ENCODE assay signal across 31 cellular contexts in genomic region chr21:44420416-44421205, GRCh38. TPM values are rescaled to one million over a fixed set of nuclear protein-coding genes. Genes with fewer than 3 reads are reported as not detected.
DNase-seq lines count a peak whose midpoint lies in the region; ATAC-seq, FAIRE-seq and TF ChIP-seq lines count a peak whose summit lies in the region.
"Had no signal": no experiment of that assay in that cellular context is flagged by ENCODE, and none has a peak within 500 bp of the region (broad histone marks: within the 10 kb centered on the region; RNA-seq: fewer than 3 reads in every experiment).

No MANE protein-coding gene starts in this region.

- H3K36me3 ChIP-seq in Peyer's patch (no peaks in the 10 kb centered on the region), kidney (ENCODE audit: control insufficient read depth in 1 of 2, insufficient read depth in 2 of 2, low read length in 2 of 2) (no peaks in the 10 kb centered on the region), spleen (peaks cover 0 to 85% (median 21%) of the 10 kb centered on the region in 6 donors)
- H3K36me3 ChIP-seq: adrenal gland, gastroesophageal sphincter had no signal

- no peak overlapping the region for H3K4me3 Mint-ChIP-seq in activated naive CD8-positive, alpha-beta T cell treated with anti-CD3 and anti-CD28 coated beads, Interleukin-2, amount 10 ng/mL, durations not matched to agents 7 days and 5 days
- H3K4me3 Mint-ChIP-seq in activated naive CD8-positive, alpha-beta T cell treated with anti-CD3 and anti-CD28 coated beads, Interleukin-2, amount 50 U/mL, for 24 hours, result no peak overlapping the region
- H3K4me3 Mint-ChIP-seq in activated T-helper 17 cell treated with anti-CD3 and anti-CD28 coated beads, Interleukin-2, amount 50 U/mL, for 72 hours, result no peak overlapping the region
- H3K4me3 Mint-ChIP-seq: activated CD4-positive, alpha-beta T cell treated with anti-CD3 and anti-CD28 coated beads, Interleukin-2, amount 10 ng/mL, durations not matched to agents 24 days and 14 days; activated T-cell treated with anti-CD3 and anti-CD28 coated beads, Interleukin-2, amount 50 U/mL, for 24 hours; CD8-positive, alpha-beta memory T cell; HFFc6; memory B cell had no signal

- H3K36me3 Mint-ChIP-seq in activated naive CD8-positive, alpha-beta T cell treated with anti-CD3 and anti-CD28 coated beads, Interleukin-2, amount 10 ng/mL, durations not matched to agents 7 days and 5 days, result peaks cover 22% of the 10 kb centered on the region
- H3K36me3 Mint-ChIP-seq in activated naive CD8-positive, alpha-beta T cell treated with anti-CD3 and anti-CD28 coated beads, Interleukin-2, amount 50 U/mL, for 24 hours (ENCODE audit: low read depth), result no peaks in the 10 kb centered on the region
- peaks cover 23% of the 10 kb centered on the region for H3K36me3 Mint-ChIP-seq in activated T-helper 17 cell treated with anti-CD3 and anti-CD28 coated beads, Interleukin-2, amount 50 U/mL, for 72 hours (ENCODE audit: low read depth)

- H3K27me3 ChIP-seq in Peyer's patch, result no peaks in the 10 kb centered on the region
- peaks cover 0 to 7% (median 0%) of the 10 kb centered on the region in 7 donors for H3K27me3 ChIP-seq in spleen (replicated peaks in 1 of 7)
- H3K27me3 ChIP-seq: adrenal gland, body of pancreas, SJSA1 had no signal

- POLR2A ChIA-PET in activated naive CD8-positive, alpha-beta T cell treated with anti-CD3 and anti-CD28 coated beads, Interleukin-2, amount 10 ng/mL, durations not matched to agents 7 days and 5 days (lab: Charles Lee), result no interaction called here

- H3K9me3 Mint-ChIP-seq in activated naive CD8-positive, alpha-beta T cell treated with anti-CD3 and anti-CD28 coated beads, Interleukin-2, amount 10 ng/mL, durations not matched to agents 7 days and 5 days, result peaks cover 8% of the 10 kb centered on the region
- H3K9me3 Mint-ChIP-seq in activated naive CD8-positive, alpha-beta T cell treated with anti-CD3 and anti-CD28 coated beads, Interleukin-2, amount 50 U/mL, for 24 hours, result peaks cover 6% of the 10 kb centered on the region
- peaks cover 4% of the 10 kb centered on the region for H3K9me3 Mint-ChIP-seq in activated T-helper 17 cell treated with anti-CD3 and anti-CD28 coated beads, Interleukin-2, amount 50 U/mL, for 72 hours
- H3K9me3 Mint-ChIP-seq: CD8-positive, alpha-beta memory T cell had no signal

- H3K4me3 ChIP-seq in Peyer's patch, result no peak overlapping the region
- no peak overlapping the region for H3K4me3 ChIP-seq in kidney (ENCODE audit: low read length in 2 of 2)
- H3K4me3 ChIP-seq in spleen, result no peak overlapping the region
- H3K4me3 ChIP-seq: adrenal gland, body of pancreas, gastroesophageal sphincter, SJSA1 had no signal

- H3K27ac Mint-ChIP-seq in activated naive CD8-positive, alpha-beta T cell treated with anti-CD3 and anti-CD28 coated beads, Interleukin-2, amount 10 ng/mL, durations not matched to agents 7 days and 5 days, result no peak overlapping the region
- no peak overlapping the region for H3K27ac Mint-ChIP-seq in activated naive CD8-positive, alpha-beta T cell treated with anti-CD3 and anti-CD28 coated beads, Interleukin-2, amount 50 U/mL, for 24 hours
- no peak overlapping the region for H3K27ac Mint-ChIP-seq in activated T-helper 17 cell treated with anti-CD3 and anti-CD28 coated beads, Interleukin-2, amount 50 U/mL, for 72 hours
- H3K27ac Mint-ChIP-seq: activated CD4-positive, alpha-beta T cell treated with anti-CD3 and anti-CD28 coated beads, Interleukin-2, amount 10 ng/mL, durations not matched to agents 24 days and 14 days; activated T-cell treated with anti-CD3 and anti-CD28 coated beads, Interleukin-2, amount 50 U/mL, for 24 hours; HFFc6; progenitor cell of endocrine pancreas had no signal

- TF ChIP-seq POLR2A in Peyer's patch (IDR thresholded peaks at IDR 0.05), result no peak
- TF ChIP-seq POLR2A in spleen (IDR thresholded peaks at IDR 0.05), result no peak

- no peak overlapping the region for H3K9ac ChIP-seq in kidney (ENCODE audit: low read length in 2 of 2)

- H3K9me3 ChIP-seq in Peyer's patch (no peaks in the 10 kb centered on the region), kidney (ENCODE audit: control insufficient read depth in 1 of 2, low read length in 2 of 2) (no peaks in the 10 kb centered on the region), spleen (no peaks in the 10 kb centered on the region)
- H3K9me3 ChIP-seq: adrenal gland, body of pancreas, gastroesophageal sphincter had no signal

- WGBS in spleen, 5 donors, result 81 to 94% (median 86%) methylated on average over 13 to 14 of the region's 14 CpGs

- no peaks in the 10 kb centered on the region for H3K27me3 Mint-ChIP-seq in activated naive CD8-positive, alpha-beta T cell treated with anti-CD3 and anti-CD28 coated beads, Interleukin-2, amount 10 ng/mL, durations not matched to agents 7 days and 5 days
- no peaks in the 10 kb centered on the region for H3K27me3 Mint-ChIP-seq in activated naive CD8-positive, alpha-beta T cell treated with anti-CD3 and anti-CD28 coated beads, Interleukin-2, amount 50 U/mL, for 24 hours
- no peaks in the 10 kb centered on the region for H3K27me3 Mint-ChIP-seq in activated T-helper 17 cell treated with anti-CD3 and anti-CD28 coated beads, Interleukin-2, amount 50 U/mL, for 72 hours
- H3K27me3 Mint-ChIP-seq: activated CD4-positive, alpha-beta T cell treated with anti-CD3 and anti-CD28 coated beads, Interleukin-2, amount 10 ng/mL, durations not matched to agents 24 days and 14 days; activated T-cell treated with anti-CD3 and anti-CD28 coated beads, Interleukin-2, amount 50 U/mL, for 24 hours; CD8-positive, alpha-beta memory T cell; memory B cell had no signal

- H3K4me1 Mint-ChIP-seq in activated naive CD8-positive, alpha-beta T cell treated with anti-CD3 and anti-CD28 coated beads, Interleukin-2, amount 10 ng/mL, durations not matched to agents 7 days and 5 days, result no peaks in the 10 kb centered on the region
- H3K4me1 Mint-ChIP-seq in activated naive CD8-positive, alpha-beta T cell treated with anti-CD3 and anti-CD28 coated beads, Interleukin-2, amount 50 U/mL, for 24 hours, result no peaks in the 10 kb centered on the region
- peaks cover 11% of the 10 kb centered on the region for H3K4me1 Mint-ChIP-seq in activated T-helper 17 cell treated with anti-CD3 and anti-CD28 coated beads, Interleukin-2, amount 50 U/mL, for 72 hours
- H3K4me1 Mint-ChIP-seq: activated CD4-positive, alpha-beta T cell treated with anti-CD3 and anti-CD28 coated beads, Interleukin-2, amount 10 ng/mL, durations not matched to agents 24 days and 14 days; CD8-positive, alpha-beta memory T cell had no signal

- H3K4me1 ChIP-seq in Peyer's patch (no peaks in the 10 kb centered on the region), kidney (ENCODE audit: control insufficient read depth in 1 of 2, insufficient read depth in 1 of 2, low read depth in 1 of 2, low read length in 2 of 2) (no peaks in the 10 kb centered on the region), spleen (peaks cover 0 to 24% (median 8%) of the 10 kb centered on the region in 6 donors)
- H3K4me1 ChIP-seq: adrenal gland, body of pancreas, gastroesophageal sphincter, SJSA1 had no signal

- FAIRE-seq in kidney (lab: Jason Lieb, UNC), result no peak
- FAIRE-seq: endothelial cell of umbilical vein, RCC 7860 had no signal

- TF ChIP-seq CTCF in Peyer's patch (IDR thresholded peaks at IDR 0.05), result no peak
- no peak for TF ChIP-seq CTCF in kidney (IDR thresholded peaks at IDR 0.05; ENCODE audit: borderline replicate concordance, extremely low read depth, insufficient read depth)
- no peak for TF ChIP-seq CTCF in spleen (IDR thresholded peaks at IDR 0.05 in 8 of 11, conservative IDR thresholded peaks at IDR 0.05 in 3 of 11)

- ATAC-seq in activated naive CD8-positive, alpha-beta T cell treated with anti-CD3 and anti-CD28 coated beads, Interleukin-2, amount 10 ng/mL, durations not matched to agents 7 days and 5 days (ENCODE audit: low read depth), result no peak
- no peak for ATAC-seq in activated naive CD8-positive, alpha-beta T cell treated with anti-CD3 and anti-CD28 coated beads, Interleukin-2, amount 50 U/mL, for 24 hours
- no peak for ATAC-seq in activated T-helper 17 cell treated with anti-CD3 and anti-CD28 coated beads, Interleukin-2, amount 50 U/mL, for 72 hours (replicated peaks)
- ATAC-seq: body of pancreas, gastroesophageal sphincter had no signal

- H3K27ac ChIP-seq in Peyer's patch (no peak overlapping the region), kidney (ENCODE audit: low read depth in 2 of 2, low read length in 2 of 2) (no peak overlapping the region), spleen (no peak overlapping the region)
- H3K27ac ChIP-seq: adrenal gland, body of pancreas, gastroesophageal sphincter, SJSA1, VCaP had no signal

- intact Hi-C loops in kidney (cut with DNase I), result no loop called here
- intact Hi-C loops in spleen (cut with DNase I; ENCODE audit: low total_unique reads), result no loop called here

- peak; percentile 15 for DNase-seq in activated naive CD8-positive, alpha-beta T cell treated with anti-CD3 and anti-CD28 coated beads, Interleukin-2, amount 10 ng/mL, durations not matched to agents 7 days and 5 days
- no peak for DNase-seq in activated naive CD8-positive, alpha-beta T cell treated with anti-CD3 and anti-CD28 coated beads, Interleukin-2, amount 50 U/mL, for 24 hours
- DNase-seq in Peyer's patch (peak in 2 of 3 donors; percentile 23 to 37), kidney (peak; percentile 29), spleen (peak; percentile 39), activated T-cell treated with anti-CD3 and anti-CD28 coated beads for 4 hours (no peak), T-helper 1 cell (no peak)
- DNase-seq: activated CD4-positive, alpha-beta T cell treated with anti-CD3 and anti-CD28 coated beads, Interleukin-2, amount 10 ng/mL, durations not matched to agents 24 days and 14 days; activated CD8-positive, alpha-beta memory T cell treated with anti-CD3 and anti-CD28 coated beads for 24 hours; activated T-cell treated with anti-CD3 and anti-CD28 coated beads, Interleukin-2, amount 50 U/mL, for 24 hours; body of pancreas; CD8-positive, alpha-beta memory T cell; GOT3; HFFc6; hippocampal formation; NCI-H1048; NCI-H1694; NCI-H774; stimulated activated CD4-positive, alpha-beta T cell treated with anti-CD3 and anti-CD28 coated beads, Interleukin-15, amount 100 ng/mL, for 24 hours; stimulated activated CD4-positive, alpha-beta T cell treated with anti-CD3 and anti-CD28 coated beads, Interleukin-4, amount 100 ng/mL, for 4 hours; T1000 had no signal

RNA-seq across cellular contexts. Expression of gene LRRC3, which starts 34.7 kb away (rescaled TPM):
- total RNA-seq in activated naive CD8-positive, alpha-beta T cell treated with anti-CD3 and anti-CD28 coated beads, Interleukin-2, amount 10 ng/mL, durations not matched to agents 7 days and 5 days, result 1 to 10 TPM; 3.0 to 3.5 TPM
- total RNA-seq in Peyer's patch (1 to 10 TPM; 1.7 to 6.6 (median 2.2) TPM), kidney (1.4 TPM), spleen (1 to 10 TPM; 1.3 to 4.9 (median 3.4) TPM)
- polyA plus RNA-seq in kidney (ENCODE audit: insufficient read depth, low read depth, low replicate concordance) (0.60 TPM), spleen (under 1 TPM; 0.24 to 0.86 (median 0.26) TPM)
- 1 to 10 TPM; 3.5 TPM for total RNA-seq in activated T-helper 17 cell treated with anti-CD3 and anti-CD28 coated beads, Interleukin-2, amount 50 U/mL, for 72 hours
- total RNA-seq: HFFc6, HT1080 had no signal

Comparison
In these comparisons a context has a peak if more than half of its experiments do, and no peak if none do; other contexts are left out.
1. DNase-seq: peak in activated naive CD8-positive, alpha-beta T cell treated with anti-CD3 and anti-CD28 coated beads, Interleukin-2, amount 10 ng/mL, durations not matched to agents 7 days and 5 days (single experiment), Peyer's patch (2 of 3), kidney (single experiment) and spleen (single experiment); none in activated naive CD8-positive, alpha-beta T cell treated with anti-CD3 and anti-CD28 coated beads, Interleukin-2, amount 50 U/mL, for 24 hours (single experiment), activated T-cell treated with anti-CD3 and anti-CD28 coated beads for 4 hours (single experiment) and T-helper 1 cell (0 of 5).